ENCODE assay signal across 25 cellular contexts in genomic region chr1:3841491-3841890, GRCh38.
"Had no signal": no experiment of that assay in that cellular context is flagged by ENCODE, and none has a peak within 500 bp of the region (broad histone marks: within the 10 kb centered on the region; RNA-seq: fewer than 3 reads in every experiment).

No MANE protein-coding gene starts in this region.

- DNase-seq: hippocampal formation; left colon; left lung; lower lobe of right lung; mammary epithelial cell; mesenchymal stem cell; naive thymus-derived CD8-positive, alpha-beta T cell; ovary; retina; right cardiac atrium; stimulated activated CD4-positive, alpha-beta T cell treated with anti-CD3 and anti-CD28 coated beads, Interleukin-12 subunit alpha, Interleukin-12 subunit beta, amount 100 ng/mL, for 4 hours; stimulated activated CD4-positive, alpha-beta T cell treated with anti-CD3 and anti-CD28 coated beads, Interleukin-15, amount 100 ng/mL, for 24 hours; stimulated activated CD4-positive, alpha-beta T cell treated with anti-CD3 and anti-CD28 coated beads, Interleukin-2, amount 100 ng/mL, for 24 hours; stimulated activated CD4-positive, alpha-beta T cell treated with anti-CD3 and anti-CD28 coated beads, Interleukin-4, amount 100 ng/mL, for 1 hour; stimulated activated naive CD4-positive, alpha-beta T cell; uterus had no signal

- H3K9me3 ChIP-seq: prostate gland, thoracic aorta, uterus had no signal

- H3K4me1 Mint-ChIP-seq: naive thymus-derived CD8-positive, alpha-beta T cell; nephron had no signal

- H3K9me3 Mint-ChIP-seq: nephron; stimulated activated naive CD8-positive, alpha-beta T cell treated with anti-CD3 and anti-CD28 coated beads, Interleukin-15, Interleukin-2, amounts not matched to agents 100 ng/mL and 50 ng/mL, for 24 hours; type B pancreatic cell had no signal

- H3K27ac ChIP-seq: left lung, lower lobe of right lung, ovary, prostate gland, skin epidermis, suprapubic skin, thoracic aorta, tibial nerve, uterus had no signal

- H3K36me3 ChIP-seq: ovary, uterus had no signal

- ATAC-seq: left colon; left lung; lower lobe of right lung; naive thymus-derived CD8-positive, alpha-beta T cell; right cardiac atrium; sciatic nerve had no signal

- H3K27me3 Mint-ChIP-seq: naive thymus-derived CD8-positive, alpha-beta T cell; stimulated activated naive CD8-positive, alpha-beta T cell treated with anti-CD3 and anti-CD28 coated beads, Interleukin-15, Interleukin-2, amounts not matched to agents 100 ng/mL and 50 ng/mL, for 24 hours; type B pancreatic cell had no signal

- H3K4me1 ChIP-seq: left lung, lower lobe of right lung, prostate gland, suprapubic skin, tibial nerve, uterus had no signal

- H3K4me3 Mint-ChIP-seq: naive thymus-derived CD8-positive, alpha-beta T cell; nephron; stimulated activated naive CD8-positive, alpha-beta T cell treated with anti-CD3 and anti-CD28 coated beads, Interleukin-15, Interleukin-2, amounts not matched to agents 100 ng/mL and 50 ng/mL, for 24 hours; type B pancreatic cell had no signal

- H3K27me3 ChIP-seq: left lung, ovary, suprapubic skin, tibial nerve, uterus had no signal

- H3K27ac Mint-ChIP-seq: naive thymus-derived CD8-positive, alpha-beta T cell; nephron; stimulated activated naive CD8-positive, alpha-beta T cell treated with anti-CD3 and anti-CD28 coated beads, Interleukin-15, Interleukin-2, amounts not matched to agents 100 ng/mL and 50 ng/mL, for 24 hours; type B pancreatic cell had no signal

- H3K4me3 ChIP-seq: left lung, lower lobe of right lung, ovary, prostate gland, skin epidermis, suprapubic skin, thoracic aorta, tibial nerve, uterus had no signal
